Comparison of ENCODE assay signal across 8 cellular contexts in genomic region chr3:153768559-153769469, GRCh38.
DNase-seq lines count a peak whose midpoint lies in the region; ATAC-seq and TF ChIP-seq lines count a peak whose summit lies in the region.

No MANE protein-coding gene starts in this region.

- no peak overlapping the region for H3K4me3 Mint-ChIP-seq in stimulated activated naive B cell treated with anti-CD40 and anti-IgM and Interleukin-4, amounts not matched to agents 10 μg/mL and 1 μg/mL and 100 μg/mL, for 72 hours

- H3K27me3 Mint-ChIP-seq in stimulated activated naive B cell treated with anti-CD40 and anti-IgM and Interleukin-4, amounts not matched to agents 10 μg/mL and 1 μg/mL and 100 μg/mL, for 72 hours = peaks cover 9 to 31% of the 10 kb centered on the region in 2 donors

- ATAC-seq in GM18519 (IDR thresholded peaks at IDR 0.05; ENCODE audit: low FRiP score, unreplicated experiment) (peak; percentile 95), HG02943 (IDR thresholded peaks at IDR 0.05; ENCODE audit: low read depth, unreplicated experiment) (peak; percentile 95), lung (ENCODE audit: insufficient read depth, low FRiP score) (peak; percentile 81)
- peak; percentile 80 to 94 for ATAC-seq in stimulated activated naive B cell treated with anti-CD40 and anti-IgM and Interleukin-4, amounts not matched to agents 10 μg/mL and 1 μg/mL and 100 μg/mL, for 72 hours (replicated peaks)

- WGBS in lung, 2 donors = 56 to 57% methylated on average over 5 of the region's 5 CpGs

- DNase-seq in AG10803 (ENCODE audit: low read depth) (peak; percentile 66), NCI-H2081 (lab: John Stamatoyannopoulos, UW) (peak; percentile 68 to 79), dermis blood vessel endothelial cell (peak; percentile 81), lung (ENCODE audit: low spot score) (peak; percentile 45)
- peak; percentile 22 for DNase-seq in stimulated activated naive B cell treated with anti-CD40 and anti-IgM and Interleukin-4, amounts not matched to agents 10 μg/mL and 1 μg/mL and 100 μg/mL, for 72 hours

- H3K9me3 Mint-ChIP-seq in stimulated activated naive B cell treated with anti-CD40 and anti-IgM and Interleukin-4, amounts not matched to agents 10 μg/mL and 1 μg/mL and 100 μg/mL, for 72 hours = peaks cover 12% of the 10 kb centered on the region in 2 donors

- no peak overlapping the region for H3K4me3 ChIP-seq in AG10803 (ENCODE audit: low read length)
- no peak overlapping the region for H3K4me3 ChIP-seq in WI38 (ENCODE audit: low read depth, low read length)
- H3K4me3 ChIP-seq in lung = no peak overlapping the region

- peaks cover 0 to 3% of the 10 kb centered on the region in 2 donors for H3K36me3 Mint-ChIP-seq in stimulated activated naive B cell treated with anti-CD40 and anti-IgM and Interleukin-4, amounts not matched to agents 10 μg/mL and 1 μg/mL and 100 μg/mL, for 72 hours

- no peak overlapping the region for H3K27ac ChIP-seq in lung (ENCODE audit: low read depth in 1 of 2, low read length in 1 of 2)

- H3K27ac Mint-ChIP-seq in stimulated activated naive B cell treated with anti-CD40 and anti-IgM and Interleukin-4, amounts not matched to agents 10 μg/mL and 1 μg/mL and 100 μg/mL, for 72 hours = peak overlapping the region; percentile 60

- peak; percentile 97 for TF ChIP-seq CTCF in AG10803 (conservative IDR thresholded peaks at IDR 0.05; ENCODE audit: low read length)
- TF ChIP-seq CTCF in WI38 (IDR thresholded peaks at IDR 0.05; ENCODE audit: low read depth, low read length) = peak; percentile 70
- peak; percentile 87 for TF ChIP-seq CTCF in lung (IDR thresholded peaks at IDR 0.05; ENCODE audit: control extremely low read depth, extremely low read depth)

- H3K9me3 ChIP-seq in lung (ENCODE audit: control insufficient read depth in 2 of 2, insufficient read depth in 1 of 2, low read length in 1 of 2) = peaks cover 0 to 2% of the 10 kb centered on the region in 2 donors

- H3K27me3 ChIP-seq in lung (ENCODE audit: control insufficient read depth, insufficient read depth) = no peaks in the 10 kb centered on the region

- H3K4me1 ChIP-seq in lung (ENCODE audit: control insufficient read depth in 2 of 2, insufficient read depth in 2 of 2, low read length in 2 of 2) = no peaks in the 10 kb centered on the region

- peaks cover 4 to 12% of the 10 kb centered on the region in 2 donors for H3K4me1 Mint-ChIP-seq in stimulated activated naive B cell treated with anti-CD40 and anti-IgM and Interleukin-4, amounts not matched to agents 10 μg/mL and 1 μg/mL and 100 μg/mL, for 72 hours

- H3K36me3 ChIP-seq in lung (ENCODE audit: control insufficient read depth in 2 of 2, insufficient read depth in 2 of 2, low read length in 2 of 2) = no peaks in the 10 kb centered on the region

Comparison
In these comparisons a context has a peak if more than half of its experiments do, and no peak if none do; other contexts are left out.
1. DNase-seq: peak in every context shown above with its lines; median percentile 81 in dermis blood vessel endothelial cell; 74 in NCI-H2081; 66 in AG10803; 45 in lung; 22 in stimulated activated naive B cell treated with anti-CD40 and anti-IgM and Interleukin-4, amounts not matched to agents 10 μg/mL and 1 μg/mL and 100 μg/mL, for 72 hours.